In the genomic region with DNA sequence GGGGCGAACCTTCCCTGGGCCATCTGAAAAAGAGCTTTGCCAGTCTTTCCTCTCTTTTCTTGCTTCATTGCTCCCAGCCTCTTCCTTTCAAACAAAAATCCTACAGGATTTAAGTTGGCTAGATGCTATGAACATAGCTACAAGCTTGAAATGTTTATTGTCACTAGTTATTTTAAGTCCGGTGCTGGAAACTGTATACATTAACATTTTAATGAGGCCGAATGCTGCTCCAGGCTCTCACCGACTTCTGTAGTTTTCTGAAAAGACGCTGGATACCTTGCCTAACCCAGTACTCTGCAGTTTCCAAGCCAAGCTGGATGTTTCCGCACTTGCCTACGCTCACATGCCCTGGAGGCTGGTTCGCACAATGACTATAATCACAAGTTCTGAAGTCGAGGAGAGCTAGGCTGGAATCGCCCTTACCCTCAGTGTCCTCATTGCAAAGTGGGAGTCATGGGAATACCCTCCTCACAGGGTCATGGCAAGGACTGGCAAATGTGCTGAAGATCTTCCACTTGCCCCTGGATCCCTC, we compare ENCODE assay signal across 9 cellular contexts. TPM values are rescaled to one million over a fixed set of nuclear protein-coding genes. Genes with fewer than 3 reads are reported as not detected.
A peak's percentile ranks its signal among the peaks of the same experiment; 100 is the strongest.
DNase-seq lines count a peak whose midpoint lies in the region; TF ChIP-seq lines count a peak whose summit lies in the region.
"Had no signal": no experiment of that assay in that cellular context is flagged by ENCODE, and none has a peak within 500 bp of the region (broad histone marks: within the 10 kb centered on the region; RNA-seq: fewer than 3 reads in every experiment).

No MANE protein-coding gene starts in this region.

- H3K4me1 ChIP-seq in rectal smooth muscle tissue (ENCODE audit: control insufficient read depth, insufficient read depth, low read length), result peaks cover 9% of the 10 kb centered on the region

- peaks cover 27% of the 10 kb centered on the region for H3K4me1 Mint-ChIP-seq in activated T-helper 2 cell treated with anti-CD3 and anti-CD28 coated beads, Interferon-gamma antibody, Interleukin-2, Interleukin-4, amounts not matched to agents 10 μg/mL and 5 μg/mL and 100 μg/mL, durations not matched to agents 14 hours and 24 hours and 36 hours (ENCODE audit: low read depth)

- intact Hi-C loops in activated T-helper 2 cell treated with anti-CD3 and anti-CD28 coated beads, Interferon-gamma antibody, Interleukin-2, Interleukin-4, amounts not matched to agents 10 μg/mL and 5 μg/mL and 100 μg/mL, durations not matched to agents 14 hours and 24 hours and 36 hours (cut with micrococcal nuclease), result no loop called here

- in situ Hi-C loops in Caki2 (cut with HindIII; ENCODE audit: low pct_unique_long_range_greater_than_20kb, low sequenced_read_pairs), result no loop called here

- H3K4me3 ChIP-seq in SK-N-MC (peak overlapping the region; percentile 85), fibroblast of pulmonary artery (replicated peaks; ENCODE audit: low read depth, low read length) (peak overlapping the region; percentile 21), rectal smooth muscle tissue (ENCODE audit: low read length) (peak overlapping the region; percentile 38)

- H3K27ac Mint-ChIP-seq in activated T-helper 2 cell treated with anti-CD3 and anti-CD28 coated beads, Interferon-gamma antibody, Interleukin-2, Interleukin-4, amounts not matched to agents 10 μg/mL and 5 μg/mL and 100 μg/mL, durations not matched to agents 14 hours and 24 hours and 36 hours, result no peak overlapping the region

- DNase-seq in Caki2 (ENCODE audit: low read depth) (peak; percentile 46), SK-N-MC (ENCODE audit: low read depth, low spot score) (no peak), fibroblast of pulmonary artery (ENCODE audit: low read depth) (no peak), NCI-H1694 treated with DMSO at 0.1 percent for 48 hours (lab: John Stamatoyannopoulos, UW) (no peak), CD1c-positive myeloid dendritic cell (ENCODE audit: extremely low spot score) (no peak), caudate nucleus (lab: John Stamatoyannopoulos, UW) (no peak)
- no peak for DNase-seq in activated T-helper 2 cell treated with anti-CD3 and anti-CD28 coated beads, Interferon-gamma antibody, Interleukin-2, Interleukin-4, amounts not matched to agents 10 μg/mL and 5 μg/mL and 100 μg/mL, durations not matched to agents 14 hours and 24 hours and 36 hours (ENCODE audit: low spot score)
- DNase-seq: NCI-H748 treated with DMSO at 0.1 percent for 48 hours had no signal

- H3K36me3 ChIP-seq in SK-N-MC (ENCODE audit: insufficient read depth, low read length) (no peaks in the 10 kb centered on the region), rectal smooth muscle tissue (ENCODE audit: control insufficient read depth, insufficient read depth, low read length) (no peaks in the 10 kb centered on the region)

- no peak for TF ChIP-seq CTCF in fibroblast of pulmonary artery (IDR thresholded peaks at IDR 0.05; ENCODE audit: low read length, missing control alignments)

- no peaks in the 10 kb centered on the region for H3K27me3 ChIP-seq in rectal smooth muscle tissue (ENCODE audit: control insufficient read depth, insufficient read depth, low read length)

- H3K9ac ChIP-seq in SK-N-MC (ENCODE audit: insufficient read length), result peak overlapping the region; percentile 78
- H3K9ac ChIP-seq in rectal smooth muscle tissue (ENCODE audit: low read length), result no peak overlapping the region

- H3K9me3 ChIP-seq in SK-N-MC (ENCODE audit: low read depth, low read length), result no peaks in the 10 kb centered on the region

- H3K4me3 Mint-ChIP-seq in activated T-helper 2 cell treated with anti-CD3 and anti-CD28 coated beads, Interferon-gamma antibody, Interleukin-2, Interleukin-4, amounts not matched to agents 10 μg/mL and 5 μg/mL and 100 μg/mL, durations not matched to agents 14 hours and 24 hours and 36 hours (ENCODE audit: low read depth), result no peak overlapping the region

- H3K27ac ChIP-seq in SK-N-MC (peak overlapping the region; percentile 91), rectal smooth muscle tissue (ENCODE audit: low read depth, low read length) (peak overlapping the region; percentile 68), caudate nucleus (ENCODE audit: low read depth, low read length) (no peak overlapping the region)

- H3K36me3 Mint-ChIP-seq in activated T-helper 2 cell treated with anti-CD3 and anti-CD28 coated beads, Interferon-gamma antibody, Interleukin-2, Interleukin-4, amounts not matched to agents 10 μg/mL and 5 μg/mL and 100 μg/mL, durations not matched to agents 14 hours and 24 hours and 36 hours (ENCODE audit: low read depth), result no peaks in the 10 kb centered on the region

- no peaks in the 10 kb centered on the region for H3K9me3 Mint-ChIP-seq in activated T-helper 2 cell treated with anti-CD3 and anti-CD28 coated beads, Interferon-gamma antibody, Interleukin-2, Interleukin-4, amounts not matched to agents 10 μg/mL and 5 μg/mL and 100 μg/mL, durations not matched to agents 14 hours and 24 hours and 36 hours

- H3K27me3 Mint-ChIP-seq in activated T-helper 2 cell treated with anti-CD3 and anti-CD28 coated beads, Interferon-gamma antibody, Interleukin-2, Interleukin-4, amounts not matched to agents 10 μg/mL and 5 μg/mL and 100 μg/mL, durations not matched to agents 14 hours and 24 hours and 36 hours (ENCODE audit: low read depth), result peaks cover 16% of the 10 kb centered on the region

RNA-seq across cellular contexts. Expression of gene LTBP2, which starts 39.1 kb away (rescaled TPM):
- 7.6 and 34.4 TPM in 2 replicates for total RNA-seq in Caki2 (2014; rRNA removed; shearing (Covaris generic); ENCODE audit: low replicate concordance)
- total RNA-seq in activated T-helper 2 cell treated with anti-CD3 and anti-CD28 coated beads, Interferon-gamma antibody, Interleukin-2, Interleukin-4, amounts not matched to agents 10 μg/mL and 5 μg/mL and 100 μg/mL, durations not matched to agents 14 hours and 24 hours and 36 hours, result 0.07 and 0.23 TPM in 2 replicates

Comparison
In these comparisons a context has a peak if more than half of its experiments do, and no peak if none do; other contexts are left out.
1. H3K4me3 ChIP-seq: peak in every context shown above with its lines; median percentile 85 in SK-N-MC; 38 in rectal smooth muscle tissue; 21 in fibroblast of pulmonary artery.